In the genomic region with DNA sequence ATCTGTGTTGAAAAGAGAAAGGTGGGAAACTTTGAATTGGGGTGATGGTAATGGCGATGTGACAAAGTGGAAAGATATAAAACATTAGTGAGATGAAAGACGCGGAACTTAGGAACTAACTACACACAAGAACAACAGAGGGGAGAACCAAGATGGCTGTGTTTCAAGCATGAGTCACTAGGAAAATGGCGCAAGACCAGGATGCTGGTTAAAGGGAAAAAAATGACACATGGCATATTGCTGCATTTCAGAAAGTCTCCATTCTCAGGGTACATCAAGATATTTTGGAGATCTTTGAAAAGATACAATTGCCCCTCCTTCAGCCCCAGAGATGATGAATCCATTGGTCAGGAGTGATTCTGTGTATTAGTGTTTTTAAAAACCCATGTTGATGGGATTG, we compare ENCODE assay signal across 15 cellular contexts.
DNase-seq lines count a peak whose midpoint lies in the region; ATAC-seq, FAIRE-seq and TF ChIP-seq lines count a peak whose summit lies in the region.
"Had no signal": no experiment of that assay in that cellular context is flagged by ENCODE, and none has a peak within 500 bp of the region (broad histone marks: within the 10 kb centered on the region; RNA-seq: fewer than 3 reads in every experiment).

No MANE protein-coding gene starts in this region.

- H3K9me3 ChIP-seq in testis = no peaks in the 10 kb centered on the region
- H3K9me3 ChIP-seq: pancreas had no signal

- DNase-seq in GM04504 (ENCODE audit: low read depth) = peak; percentile 66
- DNase-seq in RPMI7951 (ENCODE audit: low read depth) = peak; percentile 73
- DNase-seq in fibroblast of the aortic adventitia (ENCODE audit: low read depth) = peak; percentile 80
- DNase-seq in testis = no peak
- DNase-seq in GM23338 (ENCODE audit: low spot score) = no peak
- DNase-seq in retina = no peak
- no peak for DNase-seq in activated CD4-positive, CD25-positive, alpha-beta regulatory T cell (lab: John Stamatoyannopoulos, UW)
- DNase-seq: activated CD4-positive, alpha-beta T cell treated with anti-CD3 and anti-CD28 coated beads for 4 hours; C1 segment of cervical spinal cord; H7; NCI-H345; pancreas had no signal

- H3K27me3 ChIP-seq in testis (no peaks in the 10 kb centered on the region), GM23338 (ENCODE audit: insufficient read depth) (no peaks in the 10 kb centered on the region)
- H3K27me3 ChIP-seq: pancreas had no signal

- no peaks in the 10 kb centered on the region for H3K27me3 Mint-ChIP-seq in GM23338 (ENCODE audit: insufficient read depth, low read depth, poor library complexity)

- H2AFZ ChIP-seq in GM23338 = no peak overlapping the region

- H3K4me1 ChIP-seq in testis (no peaks in the 10 kb centered on the region), GM23338 (ENCODE audit: insufficient read depth) (no peaks in the 10 kb centered on the region; the same call in none of the 2 replicates)
- H3K4me1 ChIP-seq: pancreas had no signal

- no peak for TF ChIP-seq POLR2A in testis (IDR thresholded peaks at IDR 0.05)

- H3K9me2 ChIP-seq in GM23338 (ENCODE audit: insufficient read depth) = no peaks in the 10 kb centered on the region

- TF ChIP-seq CTCF in fibroblast of the aortic adventitia (IDR thresholded peaks at IDR 0.05; ENCODE audit: insufficient read depth, low read length) (no peak), testis (IDR thresholded peaks at IDR 0.05) (no peak), GM23338 (conservative IDR thresholded peaks at IDR 0.05; ENCODE audit: low read depth in 2 of 2) (no peak)

- no peak overlapping the region for H3K27ac Mint-ChIP-seq in GM23338
- H3K27ac Mint-ChIP-seq: activated T-helper 2 cell treated with anti-CD3 and anti-CD28 coated beads, Interferon-gamma antibody, Interleukin-2, Interleukin-4, amounts not matched to agents 10 μg/mL and 5 μg/mL and 100 μg/mL, durations not matched to agents 14 hours and 24 hours and 36 hours; dendritic cell treated with granulocyte-macrophage colony-stimulating factor and Interleukin-4, amounts not matched to agents 40 ng/mL and 50 ng/mL, for 4 days had no signal

- no peaks in the 10 kb centered on the region for H3F3A ChIP-seq in GM23338 (replicated peaks; ENCODE audit: low read depth)

- H3K4me3 Mint-ChIP-seq in GM23338 = no peak overlapping the region
- H3K4me3 Mint-ChIP-seq: dendritic cell treated with granulocyte-macrophage colony-stimulating factor and Interleukin-4, amounts not matched to agents 40 ng/mL and 50 ng/mL, for 4 days had no signal

- H3K27ac ChIP-seq in testis = no peak overlapping the region
- no peak overlapping the region for H3K27ac ChIP-seq in GM23338 (ENCODE audit: low read depth)
- H3K27ac ChIP-seq: pancreas had no signal

- no peaks in the 10 kb centered on the region for H3K36me3 ChIP-seq in testis (ENCODE audit: low read depth, missing control alignments)
- H3K36me3 ChIP-seq in GM23338 (ENCODE audit: insufficient read depth) = no peaks in the 10 kb centered on the region
- H3K36me3 ChIP-seq: pancreas had no signal

- no peaks in the 10 kb centered on the region for H3K9me3 Mint-ChIP-seq in GM23338
- H3K9me3 Mint-ChIP-seq: activated T-helper 2 cell treated with anti-CD3 and anti-CD28 coated beads, Interferon-gamma antibody, Interleukin-2, Interleukin-4, amounts not matched to agents 10 μg/mL and 5 μg/mL and 100 μg/mL, durations not matched to agents 14 hours and 24 hours and 36 hours; dendritic cell treated with granulocyte-macrophage colony-stimulating factor and Interleukin-4, amounts not matched to agents 40 ng/mL and 50 ng/mL, for 4 days had no signal

- intact Hi-C loops in testis (cut with DNase I; ENCODE audit: low total_unique reads) = no loop called here

- H3K4me2 ChIP-seq in GM23338 = no peak overlapping the region

- no peaks in the 10 kb centered on the region for H3K36me3 Mint-ChIP-seq in GM23338 (ENCODE audit: low read depth)

- H3K4me1 Mint-ChIP-seq in GM23338 = peaks cover 3% of the 10 kb centered on the region; the same call in 2 of the 3 replicates

- H3K79me2 ChIP-seq in GM23338 (replicated peaks; ENCODE audit: insufficient read depth) = no peaks in the 10 kb centered on the region

- 70 to 83% methylated on average over 4 of the region's 4 CpGs for WGBS in testis, 2 donors

- no peaks in the 10 kb centered on the region for H4K20me1 ChIP-seq in GM23338 (replicated peaks; ENCODE audit: insufficient read depth)

- FAIRE-seq in A204.1 (lab: Jason Lieb, UNC) = peak; percentile 96
- FAIRE-seq: pancreas had no signal

- ATAC-seq in GM23338 = no peak

- H3K4me3 ChIP-seq in fibroblast of the aortic adventitia (ENCODE audit: low read depth, low read length) (no peak overlapping the region), testis (no peak overlapping the region), GM23338 (no peak overlapping the region)
- H3K4me3 ChIP-seq: pancreas had no signal

TF ChIP-seq in GM23338, 12 proteins besides CTCF, POLR2A, EP300 and RAD21 (continues in another document):
- TF ChIP-seq POLR2AphosphoS5 (IDR thresholded peaks at IDR 0.05; ENCODE audit: low read depth) = no peak
- no peak for TF ChIP-seq NANOG (IDR thresholded peaks at IDR 0.05; ENCODE audit: borderline replicate concordance)
- no peak for TF ChIP-seq JUNB (IDR thresholded peaks at IDR 0.05; ENCODE audit: unreplicated experiment)
- TF ChIP-seq, protein P1, sequence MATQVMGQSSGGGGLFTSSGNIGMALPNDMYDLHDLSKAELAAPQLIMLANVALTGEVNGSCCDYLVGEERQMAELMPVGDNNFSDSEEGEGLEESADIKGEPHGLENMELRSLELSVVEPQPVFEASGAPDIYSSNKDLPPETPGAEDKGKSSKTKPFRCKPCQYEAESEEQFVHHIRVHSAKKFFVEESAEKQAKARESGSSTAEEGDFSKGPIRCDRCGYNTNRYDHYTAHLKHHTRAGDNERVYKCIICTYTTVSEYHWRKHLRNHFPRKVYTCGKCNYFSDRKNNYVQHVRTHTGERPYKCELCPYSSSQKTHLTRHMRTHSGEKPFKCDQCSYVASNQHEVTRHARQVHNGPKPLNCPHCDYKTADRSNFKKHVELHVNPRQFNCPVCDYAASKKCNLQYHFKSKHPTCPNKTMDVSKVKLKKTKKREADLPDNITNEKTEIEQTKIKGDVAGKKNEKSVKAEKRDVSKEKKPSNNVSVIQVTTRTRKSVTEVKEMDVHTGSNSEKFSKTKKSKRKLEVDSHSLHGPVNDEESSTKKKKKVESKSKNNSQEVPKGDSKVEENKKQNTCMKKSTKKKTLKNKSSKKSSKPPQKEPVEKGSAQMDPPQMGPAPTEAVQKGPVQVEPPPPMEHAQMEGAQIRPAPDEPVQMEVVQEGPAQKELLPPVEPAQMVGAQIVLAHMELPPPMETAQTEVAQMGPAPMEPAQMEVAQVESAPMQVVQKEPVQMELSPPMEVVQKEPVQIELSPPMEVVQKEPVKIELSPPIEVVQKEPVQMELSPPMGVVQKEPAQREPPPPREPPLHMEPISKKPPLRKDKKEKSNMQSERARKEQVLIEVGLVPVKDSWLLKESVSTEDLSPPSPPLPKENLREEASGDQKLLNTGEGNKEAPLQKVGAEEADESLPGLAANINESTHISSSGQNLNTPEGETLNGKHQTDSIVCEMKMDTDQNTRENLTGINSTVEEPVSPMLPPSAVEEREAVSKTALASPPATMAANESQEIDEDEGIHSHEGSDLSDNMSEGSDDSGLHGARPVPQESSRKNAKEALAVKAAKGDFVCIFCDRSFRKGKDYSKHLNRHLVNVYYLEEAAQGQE (IDR thresholded peaks at IDR 0.05; ENCODE audit: unreplicated experiment) = no peak
- TF ChIP-seq, protein P2, sequence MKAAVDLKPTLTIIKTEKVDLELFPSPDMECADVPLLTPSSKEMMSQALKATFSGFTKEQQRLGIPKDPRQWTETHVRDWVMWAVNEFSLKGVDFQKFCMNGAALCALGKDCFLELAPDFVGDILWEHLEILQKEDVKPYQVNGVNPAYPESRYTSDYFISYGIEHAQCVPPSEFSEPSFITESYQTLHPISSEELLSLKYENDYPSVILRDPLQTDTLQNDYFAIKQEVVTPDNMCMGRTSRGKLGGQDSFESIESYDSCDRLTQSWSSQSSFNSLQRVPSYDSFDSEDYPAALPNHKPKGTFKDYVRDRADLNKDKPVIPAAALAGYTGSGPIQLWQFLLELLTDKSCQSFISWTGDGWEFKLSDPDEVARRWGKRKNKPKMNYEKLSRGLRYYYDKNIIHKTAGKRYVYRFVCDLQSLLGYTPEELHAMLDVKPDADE (IDR thresholded peaks at IDR 0.05) = no peak
- TF ChIP-seq ZNF114 (CRISPR knock-in tag; IDR thresholded peaks at IDR 0.05) = no peak
- TF ChIP-seq CREB1 (CRISPR knock-in tag; IDR thresholded peaks at IDR 0.05; ENCODE audit: low read depth) = no peak
- TF ChIP-seq STAT1 (IDR thresholded peaks at IDR 0.05; ENCODE audit: unreplicated experiment) = no peak
- no peak for TF ChIP-seq ZNF331 (CRISPR knock-in tag; IDR thresholded peaks at IDR 0.05; ENCODE audit: low read depth)
- no peak for TF ChIP-seq EZH2 (IDR thresholded peaks at IDR 0.05; ENCODE audit: low read depth, unreplicated experiment)
- TF ChIP-seq EZH2phosphoT487 (IDR thresholded peaks at IDR 0.05; ENCODE audit: unreplicated experiment) = no peak

Comparison
In these comparisons a context has a peak if more than half of its experiments do, and no peak if none do; other contexts are left out.
1. DNase-seq: peak in GM04504 (single experiment), RPMI7951 (single experiment) and fibroblast of the aortic adventitia (single experiment); none in testis (single experiment), GM23338 (single experiment), retina (single experiment) and activated CD4-positive, CD25-positive, alpha-beta regulatory T cell (0 of 4).